8 cellular contexts compared by ENCODE assay signal in the genomic region with DNA sequence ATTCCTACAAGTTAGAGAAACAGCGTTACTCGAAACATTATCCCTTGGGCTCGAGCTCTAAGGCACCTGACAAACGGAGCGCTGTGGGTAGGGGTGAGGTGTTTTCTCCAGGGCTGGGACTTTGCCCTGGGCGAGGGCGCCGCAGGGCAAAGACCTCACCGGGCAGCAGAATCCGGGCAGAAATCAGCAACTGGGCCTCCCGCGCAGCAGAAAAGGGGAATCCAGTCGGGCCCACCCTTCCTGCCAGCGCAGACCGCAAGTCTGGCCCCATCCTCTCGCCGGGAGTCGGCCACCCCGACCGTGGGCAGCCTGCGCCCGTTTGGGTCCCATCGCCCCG. TPM values are rescaled to one million over a fixed set of nuclear protein-coding genes. Genes with fewer than 3 reads are reported as not detected.
A peak's percentile ranks its signal among the peaks of the same experiment; 100 is the strongest.
DNase-seq lines count a peak whose midpoint lies in the region; ATAC-seq and TF ChIP-seq lines count a peak whose summit lies in the region.

No MANE protein-coding gene starts in this region.

- DNase-seq in stimulated activated CD4-positive, alpha-beta T cell treated with anti-CD3 and anti-CD28 coated beads, Interleukin-1b, Interleukin-23, amount 100 ng/mL, for 48 hours: peak; percentile 30
- no peak for DNase-seq in stimulated activated CD4-positive, alpha-beta T cell treated with anti-CD3 and anti-CD28 coated beads, Interleukin-12 subunit alpha, Interleukin-12 subunit beta, amount 100 ng/mL, for 4 hours
- DNase-seq in NB4 (ENCODE audit: low read depth) (peak; percentile 75), breast epithelium (ENCODE audit: low spot score in 2 of 2) (no peak), lung (ENCODE audit: low spot score) (no peak), upper lobe of left lung (no peak), COLO829 (ENCODE audit: low spot score) (no peak)
- DNase-seq in effector CD4-positive, alpha-beta T cell: no peak

- no peak overlapping the region for H3K27ac ChIP-seq in breast epithelium
- H3K27ac ChIP-seq in lung (ENCODE audit: low read depth in 1 of 2, low read length in 1 of 2): no peak overlapping the region
- peak overlapping the region in 3 of 4 donors; percentile 89 to 95 (median 93) for H3K27ac ChIP-seq in upper lobe of left lung

- WGBS in lung, 2 donors: 1% methylated on average over 24 of the region's 24 CpGs
- 2 to 5% methylated on average over 3 to 18 of the region's 24 CpGs for WGBS in upper lobe of left lung, 2 donors

- H3K4me3 ChIP-seq in NB4 (ENCODE audit: low read depth, low read length) (peak overlapping the region; percentile 93), breast epithelium (peak overlapping the region; percentile 86 to 94 (median 90)), lung (peak overlapping the region; percentile 54), upper lobe of left lung (peak overlapping the region; percentile 68 to 99 (median 88))

- TF ChIP-seq CTCF in NB4 (IDR thresholded peaks at IDR 0.05; ENCODE audit: low read depth, low read length) (no peak), breast epithelium (IDR thresholded peaks at IDR 0.05) (no peak), lung (IDR thresholded peaks at IDR 0.05; ENCODE audit: control extremely low read depth, extremely low read depth) (no peak), upper lobe of left lung (IDR thresholded peaks at IDR 0.05) (no peak)

- ATAC-seq in lung (ENCODE audit: insufficient read depth, low FRiP score): no peak
- ATAC-seq in upper lobe of left lung (ENCODE audit: low FRiP score in 2 of 2): no peak

- H3K9me3 ChIP-seq in breast epithelium: no peaks in the 10 kb centered on the region
- no peaks in the 10 kb centered on the region for H3K9me3 ChIP-seq in lung (ENCODE audit: control insufficient read depth in 2 of 2, insufficient read depth in 1 of 2, low read length in 1 of 2)
- no peaks in the 10 kb centered on the region for H3K9me3 ChIP-seq in upper lobe of left lung

- peaks cover 3 to 7% of the 10 kb centered on the region in 2 donors for H3K4me1 ChIP-seq in breast epithelium
- H3K4me1 ChIP-seq in lung (ENCODE audit: control insufficient read depth in 2 of 2, insufficient read depth in 2 of 2, low read length in 2 of 2): peaks cover 3 to 10% of the 10 kb centered on the region in 2 donors
- H3K4me1 ChIP-seq in upper lobe of left lung: peaks cover 13 to 23% (median 18%) of the 10 kb centered on the region in 4 donors

- intact Hi-C loops in breast epithelium (cut with DNase I; ENCODE audit: low total_unique reads): loop anchor here (5.0 kb wide), 1 partner anchor 682 kb away; no protein-coding TSS in a partner anchor

- H3K36me3 ChIP-seq in breast epithelium: no peaks in the 10 kb centered on the region
- H3K36me3 ChIP-seq in lung (ENCODE audit: control insufficient read depth in 2 of 2, insufficient read depth in 2 of 2, low read length in 2 of 2): peaks cover 1 to 8% of the 10 kb centered on the region in 2 donors
- peaks cover 0 to 21% (median 13%) of the 10 kb centered on the region in 4 donors for H3K36me3 ChIP-seq in upper lobe of left lung

- no peak for TF ChIP-seq POLR2A in NB4 (IDR thresholded peaks at IDR 0.05; ENCODE audit: extremely low read depth, insufficient read length)
- TF ChIP-seq POLR2A in breast epithelium (IDR thresholded peaks at IDR 0.05): no peak
- TF ChIP-seq POLR2A in upper lobe of left lung (IDR thresholded peaks at IDR 0.05): no peak

- H3K27me3 ChIP-seq in breast epithelium (no peaks in the 10 kb centered on the region), lung (ENCODE audit: control insufficient read depth, insufficient read depth) (no peaks in the 10 kb centered on the region), upper lobe of left lung (no peaks in the 10 kb centered on the region)

- TF ChIP-seq EP300 in upper lobe of left lung (IDR thresholded peaks at IDR 0.05): no peak

RNA-seq across cellular contexts. Expression of gene MSH3, which starts 0.4 kb away (rescaled TPM):
- 10 to 100 TPM; 20.0 to 21.4 (median 21.3) TPM for total RNA-seq in breast epithelium
- 10 to 100 TPM; 14.9 to 29.0 TPM for total RNA-seq in lung
- 1 to 10 TPM; 2.8 to 4.2 TPM for polyA plus RNA-seq in lung
- total RNA-seq in upper lobe of left lung: 10 to 100 TPM in 5 of 6 donors, 1 to 10 TPM in 1; 9.0 to 17.3 (median 12.5) TPM

RNA-seq across cellular contexts. Expression of gene DHFR, which starts 0.8 kb away (rescaled TPM):
- 10 to 100 TPM in 2 of 3 donors, 1 to 10 TPM in 1; 6.9 to 22.4 (median 10.8) TPM for total RNA-seq in breast epithelium
- 10 to 100 TPM; 11.9 to 16.0 TPM for total RNA-seq in lung
- 10 to 100 TPM in 1 of 2 donors, 1 to 10 TPM in 1; 8.1 to 12.6 TPM for polyA plus RNA-seq in lung
- total RNA-seq in upper lobe of left lung: 10 to 100 TPM in 3 of 6 donors, 1 to 10 TPM in 3; 7.3 to 14.1 (median 9.8) TPM

Comparison
In these comparisons a context has a peak if more than half of its experiments do, and no peak if none do; other contexts are left out.
1. DNase-seq: peak in stimulated activated CD4-positive, alpha-beta T cell treated with anti-CD3 and anti-CD28 coated beads, Interleukin-1b, Interleukin-23, amount 100 ng/mL, for 48 hours (single experiment) and NB4 (single experiment); none in stimulated activated CD4-positive, alpha-beta T cell treated with anti-CD3 and anti-CD28 coated beads, Interleukin-12 subunit alpha, Interleukin-12 subunit beta, amount 100 ng/mL, for 4 hours (single experiment), breast epithelium (0 of 2), lung (single experiment), upper lobe of left lung (0 of 2), COLO829 (single experiment) and effector CD4-positive, alpha-beta T cell (single experiment).
2. H3K27ac ChIP-seq: peak in upper lobe of left lung (3 of 4); none in breast epithelium (0 of 2) and lung (0 of 2).
3. Peak in every context shown above with its lines, with median percentiles within 50 percentile points of each other: H3K4me3 ChIP-seq.